16 cellular contexts compared by ENCODE assay signal in genomic region chr14:105841022-105842009, GRCh38.
DNase-seq lines count a peak whose midpoint lies in the region; ATAC-seq and TF ChIP-seq lines count a peak whose summit lies in the region.
"Had no signal": no experiment of that assay in that cellular context is flagged by ENCODE, and none has a peak within 500 bp of the region (broad histone marks: within the 10 kb centered on the region; RNA-seq: fewer than 3 reads in every experiment).

No MANE protein-coding gene starts in this region.

- TF ChIP-seq CTCF in esophagus muscularis mucosa (IDR thresholded peaks at IDR 0.05): no peak

- H3K27ac ChIP-seq in esophagus muscularis mucosa (replicated peaks in 1 of 4): no peak overlapping the region
- H3K27ac ChIP-seq: esophagus squamous epithelium had no signal

- 95% methylated on average over 6 of the region's 29 CpGs for WGBS in esophagus muscularis mucosa

- intact Hi-C loops in esophagus muscularis mucosa (cut with DNase I): no loop called here

- no peak overlapping the region for H3K27ac Mint-ChIP-seq in stimulated activated naive CD8-positive, alpha-beta T cell treated with anti-CD3 and anti-CD28 coated beads, Interleukin-15, amount 100 ng/mL, for 72 hours
- H3K27ac Mint-ChIP-seq: activated naive CD4-positive, alpha-beta T cell treated with anti-CD3 and anti-CD28 coated beads for 36 hours had no signal

- H3K27me3 Mint-ChIP-seq in stimulated activated naive CD8-positive, alpha-beta T cell treated with anti-CD3 and anti-CD28 coated beads, Interleukin-15, amount 100 ng/mL, for 72 hours: no peaks in the 10 kb centered on the region

- peaks cover 0 to 18% (median 0%) of the 10 kb centered on the region in 4 donors for H3K27me3 ChIP-seq in esophagus muscularis mucosa
- H3K27me3 ChIP-seq: BE2C, esophagus squamous epithelium had no signal

- H3K36me3 ChIP-seq in esophagus muscularis mucosa: no peaks in the 10 kb centered on the region
- H3K36me3 ChIP-seq: BE2C, esophagus squamous epithelium, HAP-1 had no signal

- no peak overlapping the region for H3K4me3 ChIP-seq in esophagus muscularis mucosa
- H3K4me3 ChIP-seq: esophagus squamous epithelium, HAP-1 had no signal

- no peak for TF ChIP-seq EP300 in esophagus muscularis mucosa (IDR thresholded peaks at IDR 0.05)

- no peak overlapping the region for H3K4me3 Mint-ChIP-seq in stimulated activated naive CD8-positive, alpha-beta T cell treated with anti-CD3 and anti-CD28 coated beads, Interleukin-15, amount 100 ng/mL, for 72 hours
- H3K4me3 Mint-ChIP-seq: activated naive CD4-positive, alpha-beta T cell treated with anti-CD3 and anti-CD28 coated beads for 36 hours had no signal

- ATAC-seq in stimulated activated naive CD8-positive, alpha-beta T cell treated with anti-CD3 and anti-CD28 coated beads, Interleukin-15, amount 100 ng/mL, for 72 hours: no peak

- no peaks in the 10 kb centered on the region for H3K4me1 Mint-ChIP-seq in stimulated activated naive CD8-positive, alpha-beta T cell treated with anti-CD3 and anti-CD28 coated beads, Interleukin-15, amount 100 ng/mL, for 72 hours

- no peaks in the 10 kb centered on the region for H3K4me1 ChIP-seq in esophagus muscularis mucosa
- H3K4me1 ChIP-seq: BE2C, esophagus squamous epithelium, HAP-1 had no signal

- H3K9me3 ChIP-seq in esophagus muscularis mucosa: no peaks in the 10 kb centered on the region
- H3K9me3 ChIP-seq: BE2C, esophagus squamous epithelium, HAP-1 had no signal

- DNase-seq in stimulated activated CD4-positive, alpha-beta T cell treated with anti-CD3 and anti-CD28 coated beads, Interleukin-4, amount 100 ng/mL, for 24 hours: peak; percentile 2
- DNase-seq in stimulated activated CD4-positive, alpha-beta T cell treated with anti-CD3 and anti-CD28 coated beads, Interleukin-15, amount 100 ng/mL, for 24 hours: no peak
- DNase-seq in NCI-H146 treated with DMSO at 0.1 percent for 48 hours (lab: John Stamatoyannopoulos, UW; ENCODE audit: unreplicated experiment) (peak; percentile 5), mesenteric fat pad (ENCODE audit: low spot score) (peak; percentile 86), COLO829 (ENCODE audit: low spot score) (no peak), esophagus muscularis mucosa (ENCODE audit: extremely low spot score) (no peak)
- DNase-seq in stimulated activated naive CD8-positive, alpha-beta T cell treated with anti-CD3 and anti-CD28 coated beads, Interleukin-15, amount 100 ng/mL, for 72 hours: no peak
- DNase-seq: activated naive CD4-positive, alpha-beta T cell treated with anti-CD3 and anti-CD28 coated beads for 36 hours; anterior cingulate cortex; central memory CD4-positive, alpha-beta T cell; esophagus squamous epithelium; NCI-H2081; NCI-H446; SW 1271 had no signal

- H3K9me3 Mint-ChIP-seq in stimulated activated naive CD8-positive, alpha-beta T cell treated with anti-CD3 and anti-CD28 coated beads, Interleukin-15, amount 100 ng/mL, for 72 hours: no peaks in the 10 kb centered on the region
- H3K9me3 Mint-ChIP-seq: activated naive CD4-positive, alpha-beta T cell treated with anti-CD3 and anti-CD28 coated beads for 36 hours had no signal

- no peak for TF ChIP-seq POLR2A in esophagus muscularis mucosa (IDR thresholded peaks at IDR 0.05; ENCODE audit: low read depth)

Comparison
In these comparisons a context has a peak if more than half of its experiments do, and no peak if none do; other contexts are left out.
1. DNase-seq: peak in stimulated activated CD4-positive, alpha-beta T cell treated with anti-CD3 and anti-CD28 coated beads, Interleukin-4, amount 100 ng/mL, for 24 hours (single experiment), NCI-H146 treated with DMSO at 0.1 percent for 48 hours (single experiment) and mesenteric fat pad (single experiment); none in stimulated activated CD4-positive, alpha-beta T cell treated with anti-CD3 and anti-CD28 coated beads, Interleukin-15, amount 100 ng/mL, for 24 hours (single experiment), COLO829 (single experiment), stimulated activated naive CD8-positive, alpha-beta T cell treated with anti-CD3 and anti-CD28 coated beads, Interleukin-15, amount 100 ng/mL, for 72 hours (0 of 2) and esophagus muscularis mucosa (single experiment).